ENCODE assay signal across 16 cellular contexts in genomic region chr4:1608196-1608820, GRCh38.
"Had no signal": no experiment of that assay in that cellular context is flagged by ENCODE, and none has a peak within 500 bp of the region (broad histone marks: within the 10 kb centered on the region; RNA-seq: fewer than 3 reads in every experiment).

No MANE protein-coding gene starts in this region.

- H3K27me3 Mint-ChIP-seq: activated CD4-positive, alpha-beta T cell treated with anti-CD3 and anti-CD28 coated beads, Interleukin-2, amount 10 ng/mL, durations not matched to agents 24 days and 14 days; activated naive CD8-positive, alpha-beta T cell treated with anti-CD3 and anti-CD28 coated beads, Interleukin-2, amount 10 ng/mL, durations not matched to agents 7 days and 5 days had no signal

- H3K36me3 Mint-ChIP-seq: activated naive CD8-positive, alpha-beta T cell treated with anti-CD3 and anti-CD28 coated beads, Interleukin-2, amount 10 ng/mL, durations not matched to agents 7 days and 5 days; stimulated activated naive B cell treated with anti-CD40 and anti-IgM and Interleukin-4, amounts not matched to agents 10 μg/mL and 1 μg/mL and 100 μg/mL, for 72 hours had no signal

- H3K27me3 ChIP-seq: pancreas, vagina had no signal

- H3K4me3 Mint-ChIP-seq: activated CD4-positive, alpha-beta T cell treated with anti-CD3 and anti-CD28 coated beads, Interleukin-2, amount 10 ng/mL, durations not matched to agents 24 days and 14 days; activated naive CD8-positive, alpha-beta T cell treated with anti-CD3 and anti-CD28 coated beads, Interleukin-2, amount 10 ng/mL, durations not matched to agents 7 days and 5 days; activated T-helper 1 cell treated with anti-CD3 and anti-CD28 coated beads, Interleukin-12 subunit alpha, Interleukin-12 subunit beta, Interleukin-2, Interleukin-4 antibody, amounts not matched to agents 30 ng/mL and 10 ng/mL and 1 ng/mL, durations not matched to agents 14 hours and 24 hours and 36 hours; dendritic cell treated with granulocyte-macrophage colony-stimulating factor and Interleukin-4, amounts not matched to agents 40 ng/mL and 50 ng/mL, for 4 days; neural crest cell; stimulated activated naive B cell treated with anti-CD40 and anti-IgM and Interleukin-4, amounts not matched to agents 10 μg/mL and 1 μg/mL and 100 μg/mL, for 72 hours had no signal

- H3K4me1 ChIP-seq: foreskin keratinocyte, left lung, pancreas had no signal

- DNase-seq: activated CD4-positive, alpha-beta T cell treated with anti-CD3 and anti-CD28 coated beads, Interleukin-2, amount 10 ng/mL, durations not matched to agents 24 days and 14 days; activated CD4-positive, CD25-positive, alpha-beta regulatory T cell; activated naive CD4-positive, alpha-beta T cell; brain microvascular endothelial cell; effector memory CD4-positive, alpha-beta T cell; foreskin keratinocyte; stimulated activated CD4-positive, alpha-beta T cell treated with anti-CD3 and anti-CD28 coated beads, Interleukin-4, amount 100 ng/mL, for 1 hour; stimulated activated naive B cell treated with anti-CD40 and anti-IgM and Interleukin-4, amounts not matched to agents 10 μg/mL and 1 μg/mL and 100 μg/mL, for 72 hours had no signal

- H3K4me3 ChIP-seq: left lung, pancreas, tibial nerve, vagina had no signal

- H3K9me3 ChIP-seq: left lung, pancreas, tibial nerve, vagina had no signal

- H3K9me3 Mint-ChIP-seq: activated CD4-positive, alpha-beta T cell treated with anti-CD3 and anti-CD28 coated beads, Interleukin-2, amount 10 ng/mL, durations not matched to agents 24 days and 14 days; activated naive CD8-positive, alpha-beta T cell treated with anti-CD3 and anti-CD28 coated beads, Interleukin-2, amount 10 ng/mL, durations not matched to agents 7 days and 5 days; activated T-helper 1 cell treated with anti-CD3 and anti-CD28 coated beads, Interleukin-12 subunit alpha, Interleukin-12 subunit beta, Interleukin-2, Interleukin-4 antibody, amounts not matched to agents 30 ng/mL and 10 ng/mL and 1 ng/mL, durations not matched to agents 14 hours and 24 hours and 36 hours; dendritic cell treated with granulocyte-macrophage colony-stimulating factor and Interleukin-4, amounts not matched to agents 40 ng/mL and 50 ng/mL, for 4 days; neural crest cell; stimulated activated naive B cell treated with anti-CD40 and anti-IgM and Interleukin-4, amounts not matched to agents 10 μg/mL and 1 μg/mL and 100 μg/mL, for 72 hours had no signal

- H3K4me1 Mint-ChIP-seq: activated CD4-positive, alpha-beta T cell treated with anti-CD3 and anti-CD28 coated beads, Interleukin-2, amount 10 ng/mL, durations not matched to agents 24 days and 14 days; neural crest cell had no signal

- H3K27ac Mint-ChIP-seq: activated CD4-positive, alpha-beta T cell treated with anti-CD3 and anti-CD28 coated beads, Interleukin-2, amount 10 ng/mL, durations not matched to agents 24 days and 14 days; activated naive CD8-positive, alpha-beta T cell treated with anti-CD3 and anti-CD28 coated beads, Interleukin-2, amount 10 ng/mL, durations not matched to agents 7 days and 5 days; activated T-helper 1 cell treated with anti-CD3 and anti-CD28 coated beads, Interleukin-12 subunit alpha, Interleukin-12 subunit beta, Interleukin-2, Interleukin-4 antibody, amounts not matched to agents 30 ng/mL and 10 ng/mL and 1 ng/mL, durations not matched to agents 14 hours and 24 hours and 36 hours; dendritic cell treated with granulocyte-macrophage colony-stimulating factor and Interleukin-4, amounts not matched to agents 40 ng/mL and 50 ng/mL, for 4 days; stimulated activated naive B cell treated with anti-CD40 and anti-IgM and Interleukin-4, amounts not matched to agents 10 μg/mL and 1 μg/mL and 100 μg/mL, for 72 hours had no signal

- H3K36me3 ChIP-seq: brain microvascular endothelial cell, left lung, pancreas, tibial nerve, vagina had no signal

- ATAC-seq: foreskin keratinocyte; left lung; pancreas; stimulated activated naive B cell treated with anti-CD40 and anti-IgM and Interleukin-4, amounts not matched to agents 10 μg/mL and 1 μg/mL and 100 μg/mL, for 72 hours had no signal
